Comparison of ENCODE assay signal across 24 cellular contexts in genomic region chr6:15410126-15410391, GRCh38.
DNase-seq lines count a peak whose midpoint lies in the region; ATAC-seq and TF ChIP-seq lines count a peak whose summit lies in the region.
"Had no signal": no experiment of that assay in that cellular context is flagged by ENCODE, and none has a peak within 500 bp of the region (broad histone marks: within the 10 kb centered on the region; RNA-seq: fewer than 3 reads in every experiment).

No MANE protein-coding gene starts in this region.

- TF ChIP-seq CTCF in HL-60 (IDR thresholded peaks at IDR 0.05; ENCODE audit: insufficient read depth, low read length) (no peak), progenitor cell of endocrine pancreas (IDR thresholded peaks at IDR 0.05; ENCODE audit: unreplicated experiment) (no peak)

- H3K9me3 Mint-ChIP-seq in activated CD4-positive, alpha-beta T cell treated with anti-CD3 and anti-CD28 coated beads, Interleukin-2, amount 10 ng/mL, durations not matched to agents 7 days and 5 days, result no peaks in the 10 kb centered on the region
- peaks cover 5% of the 10 kb centered on the region for H3K9me3 Mint-ChIP-seq in activated T-helper 2 cell treated with anti-CD3 and anti-CD28 coated beads, Interferon-gamma antibody, Interleukin-2, Interleukin-4, amounts not matched to agents 10 μg/mL and 5 μg/mL and 100 μg/mL, durations not matched to agents 14 hours and 24 hours and 36 hours
- H3K9me3 Mint-ChIP-seq in progenitor cell of endocrine pancreas (ENCODE audit: low read depth), result peaks cover 3% of the 10 kb centered on the region
- H3K9me3 Mint-ChIP-seq: activated naive CD4-positive, alpha-beta T cell treated with anti-CD3 and anti-CD28 coated beads, Interleukin-2, amount 50 U/mL, for 24 hours had no signal

- DNase-seq in activated CD4-positive, alpha-beta T cell treated with anti-CD3 and anti-CD28 coated beads, Interleukin-2, amount 10 ng/mL, durations not matched to agents 7 days and 5 days, result no peak
- DNase-seq in activated CD4-positive, alpha-beta T cell treated with anti-CD3 and anti-CD28 coated beads, Interleukin-2, amount 50 U/mL, for 1 hour, result no peak
- DNase-seq in HL-60 (ENCODE audit: low read depth in 1 of 2, low spot score in 1 of 2) (no peak), progenitor cell of endocrine pancreas (ENCODE audit: low spot score, unreplicated experiment) (no peak), T-helper 9 cell (no peak)
- no peak for DNase-seq in activated T-helper 2 cell treated with anti-CD3 and anti-CD28 coated beads, Interferon-gamma antibody, Interleukin-2, Interleukin-4, amounts not matched to agents 10 μg/mL and 5 μg/mL and 100 μg/mL, durations not matched to agents 14 hours and 24 hours and 36 hours (ENCODE audit: low spot score)
- DNase-seq: C1 segment of cervical spinal cord; effector CD4-positive, alpha-beta T cell; esophagus squamous epithelium; KG1; kidney; lower lobe of right lung; NCI-H187 treated with DMSO at 0.1 percent for 48 hours; NCI-H226; ovary; Peyer's patch; right cardiac atrium; stimulated activated CD4-positive, alpha-beta T cell treated with anti-CD3 and anti-CD28 coated beads, Interleukin-12 subunit alpha, Interleukin-12 subunit beta, amount 100 ng/mL, for 4 hours had no signal

- POLR2A ChIA-PET in activated CD4-positive, alpha-beta T cell treated with anti-CD3 and anti-CD28 coated beads, Interleukin-2, amount 10 ng/mL, durations not matched to agents 7 days and 5 days (lab: Charles Lee), result no interaction called here

- peaks cover 86% of the 10 kb centered on the region for H3K4me1 Mint-ChIP-seq in activated CD4-positive, alpha-beta T cell treated with anti-CD3 and anti-CD28 coated beads, Interleukin-2, amount 10 ng/mL, durations not matched to agents 7 days and 5 days
- peaks cover 82% of the 10 kb centered on the region for H3K4me1 Mint-ChIP-seq in activated T-helper 2 cell treated with anti-CD3 and anti-CD28 coated beads, Interferon-gamma antibody, Interleukin-2, Interleukin-4, amounts not matched to agents 10 μg/mL and 5 μg/mL and 100 μg/mL, durations not matched to agents 14 hours and 24 hours and 36 hours (ENCODE audit: low read depth)
- peaks cover 31% of the 10 kb centered on the region for H3K4me1 Mint-ChIP-seq in progenitor cell of endocrine pancreas (ENCODE audit: low read depth)

- intact Hi-C loops in activated T-helper 2 cell treated with anti-CD3 and anti-CD28 coated beads, Interferon-gamma antibody, Interleukin-2, Interleukin-4, amounts not matched to agents 10 μg/mL and 5 μg/mL and 100 μg/mL, durations not matched to agents 14 hours and 24 hours and 36 hours (cut with micrococcal nuclease), result loop anchor here (10.0 kb wide), 3 partner anchors 215 to 675 kb away; no protein-coding TSS in a partner anchor

- peaks cover 58% of the 10 kb centered on the region for H3K36me3 Mint-ChIP-seq in activated CD4-positive, alpha-beta T cell treated with anti-CD3 and anti-CD28 coated beads, Interleukin-2, amount 10 ng/mL, durations not matched to agents 7 days and 5 days (ENCODE audit: low read depth)
- peaks cover 68% of the 10 kb centered on the region for H3K36me3 Mint-ChIP-seq in activated T-helper 2 cell treated with anti-CD3 and anti-CD28 coated beads, Interferon-gamma antibody, Interleukin-2, Interleukin-4, amounts not matched to agents 10 μg/mL and 5 μg/mL and 100 μg/mL, durations not matched to agents 14 hours and 24 hours and 36 hours (ENCODE audit: low read depth)
- peaks cover 25% of the 10 kb centered on the region for H3K36me3 Mint-ChIP-seq in progenitor cell of endocrine pancreas (ENCODE audit: insufficient read depth)

- H3K27ac ChIP-seq in HL-60 (replicated peaks), result peak overlapping the region; percentile 53
- H3K27ac ChIP-seq: esophagus squamous epithelium, gastroesophageal sphincter, lower lobe of right lung, ovary, Peyer's patch, SJSA1, suprapubic skin had no signal

- peak overlapping the region; percentile 31 for H3K4me3 Mint-ChIP-seq in activated CD4-positive, alpha-beta T cell treated with anti-CD3 and anti-CD28 coated beads, Interleukin-2, amount 10 ng/mL, durations not matched to agents 7 days and 5 days
- H3K4me3 Mint-ChIP-seq in activated T-helper 2 cell treated with anti-CD3 and anti-CD28 coated beads, Interferon-gamma antibody, Interleukin-2, Interleukin-4, amounts not matched to agents 10 μg/mL and 5 μg/mL and 100 μg/mL, durations not matched to agents 14 hours and 24 hours and 36 hours (ENCODE audit: low read depth), result peak overlapping the region; percentile 20
- H3K4me3 Mint-ChIP-seq in progenitor cell of endocrine pancreas (ENCODE audit: low read depth), result no peak overlapping the region

- no peaks in the 10 kb centered on the region for H3K27me3 ChIP-seq in HL-60 (ENCODE audit: insufficient read depth, poor library complexity, severe bottlenecking)
- H3K27me3 ChIP-seq: esophagus squamous epithelium, gastroesophageal sphincter, ovary, Peyer's patch, SJSA1, suprapubic skin had no signal

- peak overlapping the region; percentile 88 for H3K27ac Mint-ChIP-seq in activated CD4-positive, alpha-beta T cell treated with anti-CD3 and anti-CD28 coated beads, Interleukin-2, amount 10 ng/mL, durations not matched to agents 7 days and 5 days
- H3K27ac Mint-ChIP-seq in activated T-helper 2 cell treated with anti-CD3 and anti-CD28 coated beads, Interferon-gamma antibody, Interleukin-2, Interleukin-4, amounts not matched to agents 10 μg/mL and 5 μg/mL and 100 μg/mL, durations not matched to agents 14 hours and 24 hours and 36 hours, result peak overlapping the region; percentile 65
- H3K27ac Mint-ChIP-seq in progenitor cell of endocrine pancreas, result peak overlapping the region; percentile 76
- H3K27ac Mint-ChIP-seq: activated naive CD4-positive, alpha-beta T cell treated with anti-CD3 and anti-CD28 coated beads, Interleukin-2, amount 50 U/mL, for 24 hours had no signal

- no peaks in the 10 kb centered on the region for H3K27me3 Mint-ChIP-seq in activated CD4-positive, alpha-beta T cell treated with anti-CD3 and anti-CD28 coated beads, Interleukin-2, amount 10 ng/mL, durations not matched to agents 7 days and 5 days
- no peaks in the 10 kb centered on the region for H3K27me3 Mint-ChIP-seq in activated T-helper 2 cell treated with anti-CD3 and anti-CD28 coated beads, Interferon-gamma antibody, Interleukin-2, Interleukin-4, amounts not matched to agents 10 μg/mL and 5 μg/mL and 100 μg/mL, durations not matched to agents 14 hours and 24 hours and 36 hours (ENCODE audit: low read depth)
- no peaks in the 10 kb centered on the region for H3K27me3 Mint-ChIP-seq in progenitor cell of endocrine pancreas
- H3K27me3 Mint-ChIP-seq: activated naive CD4-positive, alpha-beta T cell treated with anti-CD3 and anti-CD28 coated beads, Interleukin-2, amount 50 U/mL, for 24 hours had no signal

- CTCF ChIA-PET in activated CD4-positive, alpha-beta T cell treated with anti-CD3 and anti-CD28 coated beads, Interleukin-2, amount 10 ng/mL, durations not matched to agents 7 days and 5 days (lab: Charles Lee), result interaction anchor here (1.2 to 2.1 kb wide), 2 partner anchors 8 to 17 kb away, joined by 3 to 10 read pairs; no protein-coding TSS in a partner anchor

- no peak overlapping the region for H3K4me3 ChIP-seq in HL-60 (replicated peaks; ENCODE audit: insufficient read depth, low read length)
- H3K4me3 ChIP-seq: esophagus squamous epithelium, gastroesophageal sphincter, lower lobe of right lung, ovary, Peyer's patch, SJSA1, suprapubic skin had no signal

- ATAC-seq in esophagus mucosa (no peak), HG02798 (IDR thresholded peaks at IDR 0.05; ENCODE audit: poor library complexity, unreplicated experiment) (no peak)
- ATAC-seq: gastroesophageal sphincter, lower lobe of right lung, right cardiac atrium had no signal
